Comparison of ENCODE assay signal across 23 cellular contexts in genomic region chr7:113314594-113314993, GRCh38.
"Had no signal": no experiment of that assay in that cellular context is flagged by ENCODE, and none has a peak within 500 bp of the region (broad histone marks: within the 10 kb centered on the region; RNA-seq: fewer than 3 reads in every experiment).

No MANE protein-coding gene starts in this region.

- H2AFZ ChIP-seq: hepatocyte had no signal

- H3K36me3 ChIP-seq: colonic mucosa, neutrophil, right atrium auricular region, sigmoid colon, suprapubic skin, thyroid gland, upper lobe of left lung, uterus had no signal

- H3K4me2 ChIP-seq: hepatocyte had no signal

- H3K9me3 Mint-ChIP-seq: naive B cell had no signal

- ATAC-seq: left colon, left ventricle myocardium superior had no signal

- H3K27ac Mint-ChIP-seq: naive B cell had no signal

- H3K4me1 ChIP-seq: colonic mucosa, right atrium auricular region, suprapubic skin, thyroid gland, upper lobe of left lung, uterus had no signal

- H3K4me1 Mint-ChIP-seq: naive B cell had no signal

- H3K27ac ChIP-seq: colonic mucosa, hepatocyte, neutrophil, right atrium auricular region, sigmoid colon, skin epidermis, suprapubic skin, thyroid gland, upper lobe of left lung, uterus had no signal

- H3K27me3 ChIP-seq: colonic mucosa, hepatocyte, neutrophil, right atrium auricular region, sigmoid colon, suprapubic skin, thyroid gland, upper lobe of left lung, uterus had no signal

- H3K9me3 ChIP-seq: colonic mucosa, neutrophil, right atrium auricular region, sigmoid colon, suprapubic skin, thyroid gland, upper lobe of left lung, uterus had no signal

- DNase-seq: colonic mucosa; dermis blood vessel endothelial cell; foreskin melanocyte; head of caudate nucleus; left colon; left ventricle myocardium superior; mesenchymal stem cell; naive B cell; posterior cingulate gyrus; sigmoid colon; stimulated activated CD4-positive, alpha-beta T cell treated with anti-CD3 and anti-CD28 coated beads, Interleukin-2, amount 100 ng/mL, for 24 hours; stimulated activated CD4-positive, alpha-beta T cell treated with anti-CD3 and anti-CD28 coated beads, Interleukin-4, amount 100 ng/mL, for 4 hours; stimulated activated naive CD4-positive, alpha-beta T cell; thyroid gland; upper lobe of left lung; uterus had no signal

- H3K4me3 ChIP-seq: colonic mucosa, hepatocyte, lung, right atrium auricular region, sigmoid colon, skin epidermis, suprapubic skin, thyroid gland, upper lobe of left lung, uterus had no signal

- H3K27me3 Mint-ChIP-seq: naive B cell had no signal

- FAIRE-seq: endothelial cell of umbilical vein had no signal

- H3K79me2 ChIP-seq: hepatocyte had no signal

- H3K4me3 Mint-ChIP-seq: naive B cell had no signal

- H3K36me3 Mint-ChIP-seq: naive B cell had no signal
